In genomic region chr2:239271471-239272255, GRCh38 we compare ENCODE assay signal across 16 cellular contexts.
DNase-seq lines count a peak whose midpoint lies in the region; ATAC-seq and TF ChIP-seq lines count a peak whose summit lies in the region.
"Had no signal": no experiment of that assay in that cellular context is flagged by ENCODE, and none has a peak within 500 bp of the region (broad histone marks: within the 10 kb centered on the region; RNA-seq: fewer than 3 reads in every experiment).

No MANE protein-coding gene starts in this region.

- H3K36me3 ChIP-seq in stomach smooth muscle (ENCODE audit: control insufficient read depth in 2 of 2, insufficient read depth in 2 of 2, low read length in 2 of 2): no peaks in the 10 kb centered on the region
- H3K36me3 ChIP-seq: Peyer's patch had no signal

- H3K4me3 Mint-ChIP-seq in activated CD4-positive, alpha-beta T cell treated with anti-CD3 and anti-CD28 coated beads for 36 hours: no peak overlapping the region
- H3K4me3 Mint-ChIP-seq in activated T-helper 2 cell treated with anti-CD3 and anti-CD28 coated beads, Interferon-gamma antibody, Interleukin-2, Interleukin-4, amounts not matched to agents 10 μg/mL and 5 μg/mL and 100 μg/mL, durations not matched to agents 14 hours and 24 hours and 36 hours (ENCODE audit: low read depth): no peak overlapping the region
- peak overlapping the region; percentile 52 for H3K4me3 Mint-ChIP-seq in glutamatergic neuron (ENCODE audit: unreplicated experiment)
- no peak overlapping the region for H3K4me3 Mint-ChIP-seq in T-helper 2 cell treated with Interferon-gamma antibody and Interleukin-4, amounts not matched to agents 5 μg/mL and 100 μg/mL, for 36 hours
- H3K4me3 Mint-ChIP-seq: neural crest cell; stimulated activated naive CD8-positive, alpha-beta T cell treated with anti-CD3 and anti-CD28 coated beads, Interleukin-15, amount 100 ng/mL, for 72 hours had no signal

- H3K9me3 ChIP-seq in stomach smooth muscle (ENCODE audit: control insufficient read depth in 2 of 2, low read length in 2 of 2): no peaks in the 10 kb centered on the region
- H3K9me3 ChIP-seq: Peyer's patch had no signal

- CTCF ChIA-PET in activated CD4-positive, alpha-beta T cell treated with anti-CD3 and anti-CD28 coated beads for 36 hours (lab: Charles Lee): interaction anchor here (1.2 to 1.9 kb wide), 2 partner anchors 16 to 22 kb away, joined by 5 to 6 read pairs; no protein-coding TSS in a partner anchor

- H3K27ac ChIP-seq in stomach smooth muscle (ENCODE audit: low read length): peak overlapping the region; percentile 41
- H3K27ac ChIP-seq: Peyer's patch had no signal

- intact Hi-C loops in activated CD4-positive, alpha-beta T cell treated with anti-CD3 and anti-CD28 coated beads for 36 hours (cut with DNase I, micrococcal nuclease): loop anchor here in 1 of 2 experiments (10.0 kb wide), 1 partner anchor 653 kb away; no protein-coding TSS in a partner anchor
- intact Hi-C loops in activated T-helper 2 cell treated with anti-CD3 and anti-CD28 coated beads, Interferon-gamma antibody, Interleukin-2, Interleukin-4, amounts not matched to agents 10 μg/mL and 5 μg/mL and 100 μg/mL, durations not matched to agents 14 hours and 24 hours and 36 hours (cut with micrococcal nuclease): no loop called here

- no peak overlapping the region for H3K9ac ChIP-seq in stomach smooth muscle (ENCODE audit: low read length in 2 of 2)

- H3K27ac Mint-ChIP-seq in activated CD4-positive, alpha-beta T cell treated with anti-CD3 and anti-CD28 coated beads for 36 hours: no peak overlapping the region
- peak overlapping the region; percentile 27 for H3K27ac Mint-ChIP-seq in activated T-helper 2 cell treated with anti-CD3 and anti-CD28 coated beads, Interferon-gamma antibody, Interleukin-2, Interleukin-4, amounts not matched to agents 10 μg/mL and 5 μg/mL and 100 μg/mL, durations not matched to agents 14 hours and 24 hours and 36 hours
- H3K27ac Mint-ChIP-seq in glutamatergic neuron (ENCODE audit: unreplicated experiment): peak overlapping the region; percentile 53
- H3K27ac Mint-ChIP-seq in T-helper 2 cell treated with Interferon-gamma antibody and Interleukin-4, amounts not matched to agents 5 μg/mL and 100 μg/mL, for 36 hours: no peak overlapping the region
- H3K27ac Mint-ChIP-seq: stimulated activated naive CD8-positive, alpha-beta T cell treated with anti-CD3 and anti-CD28 coated beads, Interleukin-15, amount 100 ng/mL, for 72 hours had no signal

- no peaks in the 10 kb centered on the region for H3K27me3 ChIP-seq in stomach smooth muscle (ENCODE audit: control insufficient read depth in 1 of 2, insufficient read depth in 2 of 2, low read length in 2 of 2)
- H3K27me3 ChIP-seq: Peyer's patch had no signal

- peak; percentile 3 for DNase-seq in activated CD4-positive, alpha-beta T cell treated with anti-CD3 and anti-CD28 coated beads for 36 hours
- DNase-seq in activated CD4-positive, alpha-beta T cell treated with anti-CD3 and anti-CD28 coated beads for 1 hour: no peak
- no peak for DNase-seq in activated T-helper 2 cell treated with anti-CD3 and anti-CD28 coated beads, Interferon-gamma antibody, Interleukin-2, Interleukin-4, amounts not matched to agents 10 μg/mL and 5 μg/mL and 100 μg/mL, durations not matched to agents 14 hours and 24 hours and 36 hours (ENCODE audit: low spot score)
- no peak for DNase-seq in glutamatergic neuron
- no peak for DNase-seq in effector CD8-positive, alpha-beta T cell (lab: John Stamatoyannopoulos, UW)
- no peak for DNase-seq in T-helper 2 cell treated with Interferon-gamma antibody and Interleukin-4, amounts not matched to agents 5 μg/mL and 100 μg/mL, for 36 hours (ENCODE audit: low spot score)
- DNase-seq: activated CD4-positive, alpha-beta T cell treated with anti-CD3 and anti-CD28 coated beads, Interleukin-2, amount 50 U/mL, for 4 hours; hippocampal formation; NCI-H187 treated with DMSO at 0.1 percent for 48 hours; NCI-H526 treated with DMSO at 0.1 percent for 48 hours; stimulated activated naive CD8-positive, alpha-beta T cell treated with anti-CD3 and anti-CD28 coated beads, Interleukin-15, amount 100 ng/mL, for 72 hours; T-helper 2 cell had no signal

- no peak overlapping the region for H3K4me3 ChIP-seq in stomach smooth muscle (ENCODE audit: low read length in 2 of 2)
- H3K4me3 ChIP-seq: Peyer's patch had no signal

- ATAC-seq in activated CD4-positive, alpha-beta T cell treated with anti-CD3 and anti-CD28 coated beads for 36 hours: no peak
- no peak for ATAC-seq in GM19463 (IDR thresholded peaks at IDR 0.05; ENCODE audit: unreplicated experiment)
- ATAC-seq: stimulated activated naive CD8-positive, alpha-beta T cell treated with anti-CD3 and anti-CD28 coated beads, Interleukin-15, amount 100 ng/mL, for 72 hours had no signal

- no peaks in the 10 kb centered on the region for H3K9me3 Mint-ChIP-seq in activated CD4-positive, alpha-beta T cell treated with anti-CD3 and anti-CD28 coated beads for 36 hours (ENCODE audit: low read depth)
- no peaks in the 10 kb centered on the region for H3K9me3 Mint-ChIP-seq in activated T-helper 2 cell treated with anti-CD3 and anti-CD28 coated beads, Interferon-gamma antibody, Interleukin-2, Interleukin-4, amounts not matched to agents 10 μg/mL and 5 μg/mL and 100 μg/mL, durations not matched to agents 14 hours and 24 hours and 36 hours
- H3K9me3 Mint-ChIP-seq in glutamatergic neuron (ENCODE audit: unreplicated experiment): peaks cover 19% of the 10 kb centered on the region
- no peaks in the 10 kb centered on the region for H3K9me3 Mint-ChIP-seq in T-helper 2 cell treated with Interferon-gamma antibody and Interleukin-4, amounts not matched to agents 5 μg/mL and 100 μg/mL, for 36 hours
- H3K9me3 Mint-ChIP-seq: neural crest cell; stimulated activated naive CD8-positive, alpha-beta T cell treated with anti-CD3 and anti-CD28 coated beads, Interleukin-15, amount 100 ng/mL, for 72 hours had no signal

- peaks cover 76% of the 10 kb centered on the region for H3K4me1 ChIP-seq in stomach smooth muscle (ENCODE audit: control insufficient read depth, insufficient read depth, low read length)

- peaks cover 10% of the 10 kb centered on the region for H3K36me3 Mint-ChIP-seq in activated CD4-positive, alpha-beta T cell treated with anti-CD3 and anti-CD28 coated beads for 36 hours (ENCODE audit: low read depth)
- H3K36me3 Mint-ChIP-seq in activated T-helper 2 cell treated with anti-CD3 and anti-CD28 coated beads, Interferon-gamma antibody, Interleukin-2, Interleukin-4, amounts not matched to agents 10 μg/mL and 5 μg/mL and 100 μg/mL, durations not matched to agents 14 hours and 24 hours and 36 hours (ENCODE audit: low read depth): peaks cover 29% of the 10 kb centered on the region
- no peaks in the 10 kb centered on the region for H3K36me3 Mint-ChIP-seq in glutamatergic neuron (ENCODE audit: unreplicated experiment)
- peaks cover 29% of the 10 kb centered on the region for H3K36me3 Mint-ChIP-seq in T-helper 2 cell treated with Interferon-gamma antibody and Interleukin-4, amounts not matched to agents 5 μg/mL and 100 μg/mL, for 36 hours (ENCODE audit: low read depth)

- H3K27me3 Mint-ChIP-seq in activated CD4-positive, alpha-beta T cell treated with anti-CD3 and anti-CD28 coated beads for 36 hours: peaks cover 35% of the 10 kb centered on the region
- peaks cover 5% of the 10 kb centered on the region for H3K27me3 Mint-ChIP-seq in activated T-helper 2 cell treated with anti-CD3 and anti-CD28 coated beads, Interferon-gamma antibody, Interleukin-2, Interleukin-4, amounts not matched to agents 10 μg/mL and 5 μg/mL and 100 μg/mL, durations not matched to agents 14 hours and 24 hours and 36 hours (ENCODE audit: low read depth)
- peaks cover 16% of the 10 kb centered on the region for H3K27me3 Mint-ChIP-seq in glutamatergic neuron (ENCODE audit: unreplicated experiment)
- H3K27me3 Mint-ChIP-seq in T-helper 2 cell treated with Interferon-gamma antibody and Interleukin-4, amounts not matched to agents 5 μg/mL and 100 μg/mL, for 36 hours (ENCODE audit: low read depth): peaks cover 6% of the 10 kb centered on the region

- POLR2A ChIA-PET in activated CD4-positive, alpha-beta T cell treated with anti-CD3 and anti-CD28 coated beads for 36 hours (lab: Charles Lee): no interaction called here

- H3K4me1 Mint-ChIP-seq in activated CD4-positive, alpha-beta T cell treated with anti-CD3 and anti-CD28 coated beads for 36 hours: peaks cover 75% of the 10 kb centered on the region
- H3K4me1 Mint-ChIP-seq in activated T-helper 2 cell treated with anti-CD3 and anti-CD28 coated beads, Interferon-gamma antibody, Interleukin-2, Interleukin-4, amounts not matched to agents 10 μg/mL and 5 μg/mL and 100 μg/mL, durations not matched to agents 14 hours and 24 hours and 36 hours (ENCODE audit: low read depth): peaks cover 86% of the 10 kb centered on the region
- peaks cover 86% of the 10 kb centered on the region for H3K4me1 Mint-ChIP-seq in glutamatergic neuron (ENCODE audit: low read depth, unreplicated experiment)
- peaks cover 86% of the 10 kb centered on the region for H3K4me1 Mint-ChIP-seq in T-helper 2 cell treated with Interferon-gamma antibody and Interleukin-4, amounts not matched to agents 5 μg/mL and 100 μg/mL, for 36 hours (ENCODE audit: low read depth)

- TF ChIP-seq CTCF in glutamatergic neuron (IDR thresholded peaks at IDR 0.05; ENCODE audit: partially characterized antibody, unreplicated experiment): no peak

Comparison
In these comparisons a context has a peak if more than half of its experiments do, and no peak if none do; other contexts are left out.
1. H3K27ac Mint-ChIP-seq: peak in activated T-helper 2 cell treated with anti-CD3 and anti-CD28 coated beads, Interferon-gamma antibody, Interleukin-2, Interleukin-4, amounts not matched to agents 10 μg/mL and 5 μg/mL and 100 μg/mL, durations not matched to agents 14 hours and 24 hours and 36 hours (single experiment) and glutamatergic neuron (single experiment); none in activated CD4-positive, alpha-beta T cell treated with anti-CD3 and anti-CD28 coated beads for 36 hours (single experiment) and T-helper 2 cell treated with Interferon-gamma antibody and Interleukin-4, amounts not matched to agents 5 μg/mL and 100 μg/mL, for 36 hours (single experiment).